Comparison of ENCODE assay signal across 27 cellular contexts in genomic region chr10:8113616-8114015, GRCh38.
"Had no signal": no experiment of that assay in that cellular context is flagged by ENCODE, and none has a peak within 500 bp of the region (broad histone marks: within the 10 kb centered on the region; RNA-seq: fewer than 3 reads in every experiment).

No MANE protein-coding gene starts in this region.

- H3K36me3 ChIP-seq: brain microvascular endothelial cell, esophagus muscularis mucosa, gastrocnemius medialis had no signal

- H3K27ac ChIP-seq: brain microvascular endothelial cell, esophagus muscularis mucosa, foreskin keratinocyte, gastrocnemius medialis, VCaP had no signal

- H3K4me3 ChIP-seq: esophagus muscularis mucosa, gastrocnemius medialis had no signal

- H3K4me1 ChIP-seq: esophagus muscularis mucosa, foreskin keratinocyte, gastrocnemius medialis had no signal

- ATAC-seq: activated CD4-positive, CD25-positive, alpha-beta regulatory T cell treated with anti-CD3 and anti-CD28 coated beads, Interleukin-2, amount 50 U/mL, for 24 hours; activated CD8-positive, alpha-beta T cell treated with anti-CD3 and anti-CD28 coated beads for 36 hours; activated T-cell treated with anti-CD3 and anti-CD28 coated beads, Interleukin-2, amount 50 U/mL, for 4 hours; activated T-helper 17 cell treated with anti-CD3 and anti-CD28 coated beads, Interleukin-2, amount 50 U/mL, for 72 hours; effector memory CD8-positive, alpha-beta T cell; foreskin keratinocyte; gastrocnemius medialis had no signal

- H3K27me3 ChIP-seq: brain microvascular endothelial cell, foreskin keratinocyte, gastrocnemius medialis had no signal

- DNase-seq: activated B cell treated with CpG ODN at 0.5 μM for 24 hours; activated CD4-positive, alpha-beta T cell treated with anti-CD3 and anti-CD28 coated beads for 48 hours; activated CD4-positive, alpha-beta T cell treated with anti-CD3 and anti-CD28 coated beads, Interleukin-2, amount 50 U/mL, for 1 hour; activated CD4-positive, alpha-beta T cell treated with anti-CD3 and anti-CD28 coated beads, Interleukin-2, amount 50 U/mL, for 48 hours; activated CD8-positive, alpha-beta memory T cell treated with anti-CD3 and anti-CD28 coated beads for 24 hours; activated CD8-positive, alpha-beta T cell treated with anti-CD3 and anti-CD28 coated beads for 36 hours; activated effector memory CD4-positive, alpha-beta T cell treated with Interleukin-2 at 50 U/mL for 16 hours; activated gamma-delta T cell treated with Interleukin-2 at 50 U/mL for 16 hours; activated naive CD4-positive, alpha-beta T cell treated with anti-CD3 and anti-CD28 coated beads, Interleukin-2, amount 50 U/mL, for 16 hours; activated naive CD4-positive, alpha-beta T cell treated with Interleukin-2 at 50 U/mL for 16 hours; activated T-cell treated with anti-CD3 and anti-CD28 coated beads, Interleukin-2, amount 50 U/mL, for 4 hours; amniotic stem cell; anterior cingulate cortex; brain microvascular endothelial cell; cortex of kidney; dermis blood vessel endothelial cell; effector CD4-positive, alpha-beta T cell; effector memory CD8-positive, alpha-beta T cell; erythroblast; foreskin keratinocyte; gastrocnemius medialis; glutamatergic neuron; T-helper 2 cell had no signal

- H3K9me3 ChIP-seq: esophagus muscularis mucosa, gastrocnemius medialis had no signal
